23 cellular contexts compared by ENCODE assay signal in the genomic region with DNA sequence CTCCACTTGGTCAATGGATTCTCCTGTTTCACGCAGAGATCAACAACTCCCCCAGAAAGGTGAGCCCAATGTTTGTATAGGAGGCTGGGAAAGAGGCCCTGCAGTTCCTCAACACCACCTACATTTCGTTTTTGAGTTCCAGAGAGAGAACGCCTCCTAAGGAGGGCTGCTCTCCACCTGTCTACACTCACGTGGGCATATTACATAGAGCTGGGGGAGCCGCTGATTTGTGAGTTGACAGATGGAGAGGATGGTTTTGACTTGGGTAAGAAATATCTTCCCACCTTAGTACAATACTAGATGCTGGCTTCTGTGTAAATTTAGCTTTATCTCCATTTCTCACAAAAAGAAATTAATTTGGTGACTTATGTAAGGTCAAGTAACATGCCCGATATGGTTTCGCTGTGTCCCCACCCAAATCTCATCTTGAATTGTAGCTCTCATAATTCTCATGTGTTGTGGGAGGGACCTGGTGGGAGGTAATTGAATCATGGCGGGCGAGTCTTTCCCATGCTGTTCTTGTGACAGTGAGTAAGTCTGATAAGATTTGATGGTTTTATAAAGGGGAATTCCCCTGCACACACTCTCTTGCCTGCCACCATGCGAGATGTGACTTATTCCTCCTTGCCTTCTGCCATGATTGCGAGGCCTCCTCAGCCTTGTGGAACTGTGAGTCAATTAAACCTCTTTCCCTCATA.
"Had no signal": no experiment of that assay in that cellular context is flagged by ENCODE, and none has a peak within 500 bp of the region (broad histone marks: within the 10 kb centered on the region; RNA-seq: fewer than 3 reads in every experiment).

No MANE protein-coding gene starts in this region.

- H3K27me3 ChIP-seq: pancreas, testis had no signal

- H3K27ac ChIP-seq: coronary artery, esophagus squamous epithelium, lower lobe of right lung, pancreas, sigmoid colon, testis, tibial artery had no signal

- H3K4me3 ChIP-seq: coronary artery, esophagus squamous epithelium, lower lobe of right lung, pancreas, sigmoid colon, testis, tibial artery had no signal

- H3K9me3 ChIP-seq: esophagus squamous epithelium, lower lobe of right lung, pancreas, sigmoid colon, testis, tibial artery had no signal

- DNase-seq: dermis blood vessel endothelial cell; effector memory CD4-positive, alpha-beta T cell; erythroblast; esophagus squamous epithelium; foreskin melanocyte; glutamatergic neuron; hypothalamus; immature natural killer cell; kidney glomerular epithelial cell; left colon; left ventricle myocardium superior; lower lobe of right lung; natural killer cell; occipital lobe; pancreas; sigmoid colon; stimulated activated CD4-positive, alpha-beta T cell treated with anti-CD3 and anti-CD28 coated beads, Interleukin-2, amount 100 ng/mL, for 24 hours; stimulated activated CD4-positive, alpha-beta T cell treated with anti-CD3 and anti-CD28 coated beads, Interleukin-4, amount 100 ng/mL, for 4 hours; stimulated activated naive CD8-positive, alpha-beta T cell treated with anti-CD3 and anti-CD28 coated beads, Interleukin-15, Interleukin-2, amounts not matched to agents 100 U/mL and 50 U/mL, for 24 hours; substantia nigra; testis; tibial artery had no signal

- H3K36me3 ChIP-seq: esophagus squamous epithelium, lower lobe of right lung, pancreas, sigmoid colon, tibial artery had no signal

- H3K4me1 ChIP-seq: lower lobe of right lung, pancreas, testis had no signal
